ENCODE assay signal across 8 cellular contexts in genomic region chr17:36936455-36936934, GRCh38. TPM values are rescaled to one million over a fixed set of nuclear protein-coding genes. Genes with fewer than 3 reads are reported as not detected.
DNase-seq lines count a peak whose midpoint lies in the region; ATAC-seq, FAIRE-seq and TF ChIP-seq lines count a peak whose summit lies in the region.

No MANE protein-coding gene starts in this region.

- intact Hi-C loops in naive thymus-derived CD4-positive, alpha-beta T cell (cut with micrococcal nuclease), result no loop called here

- peaks cover 18% of the 10 kb centered on the region for H3K4me1 Mint-ChIP-seq in astrocyte (ENCODE audit: low read depth, unreplicated experiment)
- H3K4me1 Mint-ChIP-seq in naive thymus-derived CD4-positive, alpha-beta T cell, result peaks cover 41 to 93% (median 69%) of the 10 kb centered on the region in 7 donors

- H3K27ac Mint-ChIP-seq in astrocyte (ENCODE audit: unreplicated experiment), result peak overlapping the region; percentile 86
- peak overlapping the region in 1 of 9 donors; percentile 75 for H3K27ac Mint-ChIP-seq in naive thymus-derived CD4-positive, alpha-beta T cell

- POLR2A ChIA-PET in naive thymus-derived CD4-positive, alpha-beta T cell (lab: Charles Lee), result interaction anchor here (1.9 kb wide), 1 partner anchor 9 kb away, joined by 7 read pairs; no protein-coding TSS in a partner anchor

- no peak overlapping the region for H3K27ac ChIP-seq in astrocyte (ENCODE audit: low read depth, low read length)
- no peak overlapping the region for H3K27ac ChIP-seq in naive thymus-derived CD4-positive, alpha-beta T cell (ENCODE audit: low read depth, low read length)

- H3K27me3 Mint-ChIP-seq in astrocyte (ENCODE audit: low read depth, unreplicated experiment), result peaks cover 60% of the 10 kb centered on the region
- H3K27me3 Mint-ChIP-seq in naive thymus-derived CD4-positive, alpha-beta T cell, result peaks cover 73 to 96% (median 83%) of the 10 kb centered on the region in 5 donors

- H3K79me2 ChIP-seq in astrocyte (ENCODE audit: insufficient read depth, low read length), result no peaks in the 10 kb centered on the region

- no peak for ATAC-seq in naive thymus-derived CD4-positive, alpha-beta T cell
- no peak for ATAC-seq in left lobe of liver
- ATAC-seq in GM19467 (IDR thresholded peaks at IDR 0.05; ENCODE audit: unreplicated experiment), result no peak
- no peak for ATAC-seq in GM19023 (IDR thresholded peaks at IDR 0.05; ENCODE audit: unreplicated experiment)

- H3K4me2 ChIP-seq in astrocyte (ENCODE audit: low read length), result peak overlapping the region; percentile 70

- H3K4me3 Mint-ChIP-seq in astrocyte (ENCODE audit: unreplicated experiment), result peak overlapping the region; percentile 88
- H3K4me3 Mint-ChIP-seq in naive thymus-derived CD4-positive, alpha-beta T cell, result peak overlapping the region; percentile 55 to 92 (median 76)

- no peak for TF ChIP-seq CTCF in astrocyte (IDR thresholded peaks at IDR 0.05; ENCODE audit: insufficient read depth, low read depth, low read length)

- H3K9ac ChIP-seq in astrocyte (ENCODE audit: low read length), result no peak overlapping the region

- H2AFZ ChIP-seq in astrocyte (ENCODE audit: low read depth, low read length), result peak overlapping the region; percentile 34

- no peaks in the 10 kb centered on the region for H3K36me3 ChIP-seq in astrocyte (ENCODE audit: insufficient read depth, low read length)
- no peaks in the 10 kb centered on the region for H3K36me3 ChIP-seq in naive thymus-derived CD4-positive, alpha-beta T cell (ENCODE audit: control insufficient read depth in 2 of 3, insufficient read depth in 3 of 3, low read length in 3 of 3)

- peak overlapping the region; percentile 35 for H3K4me3 ChIP-seq in Jurkat, Clone E6-1 (ENCODE audit: low read length)
- H3K4me3 ChIP-seq in astrocyte (ENCODE audit: insufficient read depth, low read depth, low read length), result peak overlapping the region; percentile 11
- H3K4me3 ChIP-seq in naive thymus-derived CD4-positive, alpha-beta T cell (ENCODE audit: low read length), result peak overlapping the region; percentile 27

- H3K27me3 ChIP-seq in astrocyte (ENCODE audit: insufficient read depth, low read length), result peaks cover 96% of the 10 kb centered on the region
- H3K27me3 ChIP-seq in naive thymus-derived CD4-positive, alpha-beta T cell (ENCODE audit: control insufficient read depth in 2 of 2, insufficient read depth in 2 of 2, low read length in 2 of 2), result peaks cover 30 to 86% of the 10 kb centered on the region in 2 donors

- CTCF ChIA-PET in naive thymus-derived CD4-positive, alpha-beta T cell (lab: Charles Lee), result no interaction called here

- peaks cover 11% of the 10 kb centered on the region for H3K9me3 ChIP-seq in astrocyte (ENCODE audit: insufficient read depth, low read depth, low read length)
- H3K9me3 ChIP-seq in naive thymus-derived CD4-positive, alpha-beta T cell (ENCODE audit: control insufficient read depth in 2 of 3, low read length in 3 of 3), result no peaks in the 10 kb centered on the region

- no peak for FAIRE-seq in astrocyte (lab: Jason Lieb, UNC)

- H3K4me1 ChIP-seq in astrocyte (ENCODE audit: insufficient read depth, low read length), result peaks cover 27% of the 10 kb centered on the region
- peaks cover 58 to 68% of the 10 kb centered on the region in 2 donors for H3K4me1 ChIP-seq in naive thymus-derived CD4-positive, alpha-beta T cell (ENCODE audit: control insufficient read depth in 2 of 2, insufficient read depth in 2 of 2, low read length in 2 of 2)

- peaks cover 37% of the 10 kb centered on the region for H4K20me1 ChIP-seq in astrocyte (ENCODE audit: insufficient read depth, low read length)

- H3K9me3 Mint-ChIP-seq in astrocyte (ENCODE audit: unreplicated experiment), result peaks cover 20% of the 10 kb centered on the region
- H3K9me3 Mint-ChIP-seq in naive thymus-derived CD4-positive, alpha-beta T cell, result peaks cover 0 to 6% (median 0%) of the 10 kb centered on the region in 11 donors

- DNase-seq in DMS114 treated with DMSO at 0.1 percent for 48 hours (lab: John Stamatoyannopoulos, UW; ENCODE audit: unreplicated experiment) (peak; percentile 4), astrocyte (ENCODE audit: low read depth) (no peak), left lobe of liver (ENCODE audit: low spot score) (no peak), NCI-H2029 treated with DMSO at 0.1 percent for 48 hours (lab: John Stamatoyannopoulos, UW) (no peak)
- no peak for DNase-seq in Jurkat, Clone E6-1 (ENCODE audit: low read depth, low spot score)
- peak in 1 of 9 donors; percentile 18 for DNase-seq in naive thymus-derived CD4-positive, alpha-beta T cell

- H3K36me3 Mint-ChIP-seq in astrocyte (ENCODE audit: low read depth, unreplicated experiment), result peaks cover 19% of the 10 kb centered on the region
- H3K36me3 Mint-ChIP-seq in naive thymus-derived CD4-positive, alpha-beta T cell, result peaks cover 0 to 4% (median 0%) of the 10 kb centered on the region in 5 donors

RNA-seq across cellular contexts. Expression of gene LHX1, which starts 0.8 kb away (rescaled TPM):
- polyA plus RNA-seq in Jurkat, Clone E6-1 (2012; ENCODE audit: insufficient read depth, insufficient read length), result 1.6 TPM
- total RNA-seq in astrocyte (10.8 and 11.8 TPM in 2 replicates), left lobe of liver (not detected)
- under 1 TPM in 1 of 5 experiments, not detected in 4; 0.15 TPM for total RNA-seq in naive thymus-derived CD4-positive, alpha-beta T cell
- polyA plus RNA-seq in naive thymus-derived CD4-positive, alpha-beta T cell, result not detected

RNA-seq across cellular contexts. Expression of gene AATF, which starts 12.3 kb away (rescaled TPM):
- 88.6 TPM for polyA plus RNA-seq in Jurkat, Clone E6-1 (2012; ENCODE audit: insufficient read depth, insufficient read length)
- total RNA-seq in astrocyte, result 47.1 and 49.1 TPM in 2 replicates
- 10 to 100 TPM; 39.7 to 70.8 (median 58.7) TPM for total RNA-seq in naive thymus-derived CD4-positive, alpha-beta T cell
- 10 to 100 TPM; 70.1 to 97.1 TPM for polyA plus RNA-seq in naive thymus-derived CD4-positive, alpha-beta T cell
- 17.7 TPM for total RNA-seq in left lobe of liver

Comparison
In these comparisons a context has a peak if more than half of its experiments do, and no peak if none do; other contexts are left out.
1. RNA of gene LHX1, which starts 0.8 kb away (total RNA-seq): 10.8 to 11.8 TPM in astrocyte; 0.15 TPM in naive thymus-derived CD4-positive, alpha-beta T cell and not detected in left lobe of liver (single experiment); every median in the first group is over 10 times any median in the second.
2. Peak in every context shown above with its lines, with median percentiles within 50 percentile points of each other: H3K4me3 ChIP-seq.